2 cellular contexts compared by ENCODE assay signal in the genomic region with DNA sequence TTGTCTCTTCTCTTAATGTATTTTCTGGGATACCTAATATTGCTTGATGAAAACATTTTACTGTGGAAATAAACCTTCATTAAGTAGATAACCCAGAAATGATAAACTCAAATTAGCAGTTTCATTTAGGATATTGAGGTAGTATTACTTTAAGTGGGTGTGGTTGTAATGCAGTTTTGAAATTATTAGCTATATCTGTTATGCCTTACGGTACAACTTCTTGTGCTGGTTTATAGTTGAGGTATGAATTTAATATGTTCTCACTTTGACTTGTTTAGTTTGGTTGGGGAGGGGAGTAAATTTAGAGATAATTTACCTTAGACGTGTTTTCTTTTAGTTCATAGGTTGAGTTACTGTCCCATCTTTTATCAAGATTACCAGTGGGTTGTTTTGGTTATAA.
TF ChIP-seq lines count a peak whose summit lies in the region.

No MANE protein-coding gene starts in this region.

TF ChIP-seq in GM12891, 5 proteins besides CTCF, POLR2A, EP300 and RAD21:
- TF ChIP-seq PAX5 (IDR thresholded peaks at IDR 0.05; ENCODE audit: insufficient read depth, low read length, severe bottlenecking) (no peak), SPI1 (IDR thresholded peaks at IDR 0.05; ENCODE audit: low read depth, low read length) (no peak), POU2F2 (IDR thresholded peaks at IDR 0.05; ENCODE audit: low read depth, low read length) (no peak), POLR2AphosphoS5 (IDR thresholded peaks at IDR 0.05; ENCODE audit: low read depth, low read length) (no peak), TAF1 (IDR thresholded peaks at IDR 0.05; ENCODE audit: low read depth, low read length) (no peak)

TF ChIP-seq in HepG2, 621 proteins besides CTCF, POLR2A, EP300 and RAD21:
- TF ChIP-seq, protein P1, sequence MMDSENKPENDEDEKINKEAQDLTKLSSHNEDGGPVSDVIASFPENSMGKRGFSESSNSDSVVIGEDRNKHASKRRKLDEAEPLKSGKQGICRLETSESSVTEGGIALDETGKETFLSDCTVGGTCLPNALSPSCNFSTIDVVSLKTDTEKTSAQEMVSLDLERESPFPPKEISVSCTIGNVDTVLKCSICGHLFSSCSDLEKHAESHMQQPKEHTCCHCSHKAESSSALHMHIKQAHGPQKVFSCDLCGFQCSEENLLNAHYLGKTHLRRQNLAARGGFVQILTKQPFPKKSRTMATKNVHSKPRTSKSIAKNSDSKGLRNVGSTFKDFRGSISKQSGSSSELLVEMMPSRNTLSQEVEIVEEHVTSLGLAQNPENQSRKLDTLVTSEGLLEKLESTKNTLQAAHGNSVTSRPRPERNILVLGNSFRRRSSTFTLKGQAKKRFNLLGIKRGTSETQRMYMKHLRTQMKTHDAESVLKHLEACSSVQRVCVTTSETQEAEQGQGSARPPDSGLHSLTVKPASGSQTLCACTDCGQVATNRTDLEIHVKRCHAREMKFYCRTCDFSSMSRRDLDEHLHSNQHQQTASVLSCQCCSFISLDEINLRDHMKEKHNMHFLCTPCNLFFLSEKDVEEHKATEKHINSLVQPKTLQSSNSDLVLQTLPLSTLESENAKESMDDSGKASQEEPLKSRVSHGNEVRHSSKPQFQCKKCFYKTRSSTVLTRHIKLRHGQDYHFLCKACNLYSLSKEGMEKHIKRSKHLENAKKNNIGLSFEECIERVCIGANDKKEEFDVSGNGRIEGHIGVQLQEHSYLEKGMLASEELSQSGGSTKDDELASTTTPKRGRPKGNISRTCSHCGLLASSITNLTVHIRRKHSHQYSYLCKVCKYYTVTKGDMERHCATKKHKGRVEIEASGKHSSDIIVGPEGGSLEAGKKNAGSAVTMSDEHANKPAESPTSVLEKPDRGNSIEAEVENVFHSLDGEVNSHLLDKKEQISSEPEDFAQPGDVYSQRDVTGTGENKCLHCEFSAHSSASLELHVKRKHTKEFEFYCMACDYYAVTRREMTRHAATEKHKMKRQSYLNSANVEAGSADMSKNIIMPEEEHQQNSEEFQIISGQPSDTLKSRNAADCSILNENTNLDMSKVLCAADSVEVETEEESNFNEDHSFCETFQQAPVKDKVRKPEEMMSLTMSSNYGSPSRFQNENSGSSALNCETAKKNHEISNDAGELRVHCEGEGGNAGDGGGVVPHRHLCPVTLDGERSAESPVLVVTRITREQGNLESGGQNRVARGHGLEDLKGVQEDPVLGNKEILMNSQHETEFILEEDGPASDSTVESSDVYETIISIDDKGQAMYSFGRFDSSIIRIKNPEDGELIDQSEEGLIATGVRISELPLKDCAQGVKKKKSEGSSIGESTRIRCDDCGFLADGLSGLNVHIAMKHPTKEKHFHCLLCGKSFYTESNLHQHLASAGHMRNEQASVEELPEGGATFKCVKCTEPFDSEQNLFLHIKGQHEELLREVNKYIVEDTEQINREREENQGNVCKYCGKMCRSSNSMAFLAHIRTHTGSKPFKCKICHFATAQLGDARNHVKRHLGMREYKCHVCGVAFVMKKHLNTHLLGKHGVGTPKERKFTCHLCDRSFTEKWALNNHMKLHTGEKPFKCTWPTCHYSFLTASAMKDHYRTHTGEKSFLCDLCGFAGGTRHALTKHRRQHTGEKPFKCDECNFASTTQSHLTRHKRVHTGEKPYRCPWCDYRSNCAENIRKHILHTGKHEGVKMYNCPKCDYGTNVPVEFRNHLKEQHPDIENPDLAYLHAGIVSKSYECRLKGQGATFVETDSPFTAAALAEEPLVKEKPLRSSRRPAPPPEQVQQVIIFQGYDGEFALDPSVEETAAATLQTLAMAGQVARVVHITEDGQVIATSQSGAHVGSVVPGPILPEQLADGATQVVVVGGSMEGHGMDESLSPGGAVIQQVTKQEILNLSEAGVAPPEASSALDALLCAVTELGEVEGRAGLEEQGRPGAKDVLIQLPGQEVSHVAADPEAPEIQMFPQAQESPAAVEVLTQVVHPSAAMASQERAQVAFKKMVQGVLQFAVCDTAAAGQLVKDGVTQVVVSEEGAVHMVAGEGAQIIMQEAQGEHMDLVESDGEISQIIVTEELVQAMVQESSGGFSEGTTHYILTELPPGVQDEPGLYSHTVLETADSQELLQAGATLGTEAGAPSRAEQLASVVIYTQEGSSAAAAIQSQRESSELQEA (CRISPR knock-in tag; IDR thresholded peaks at IDR 0.05; ENCODE audit: not compliant biosample characterization), result no peak
- no peak for TF ChIP-seq HNRNPLL (IDR thresholded peaks at IDR 0.05; ENCODE audit: low read depth, low read length, poor library complexity, severe bottlenecking)
- TF ChIP-seq ZNF510 (CRISPR knock-in tag; IDR thresholded peaks at IDR 0.05; ENCODE audit: low read depth), result no peak
- TF ChIP-seq CREM (IDR thresholded peaks at IDR 0.05), result no peak
- TF ChIP-seq CREM (CRISPR knock-in tag; IDR thresholded peaks at IDR 0.05), result no peak
- TF ChIP-seq, protein P2, sequence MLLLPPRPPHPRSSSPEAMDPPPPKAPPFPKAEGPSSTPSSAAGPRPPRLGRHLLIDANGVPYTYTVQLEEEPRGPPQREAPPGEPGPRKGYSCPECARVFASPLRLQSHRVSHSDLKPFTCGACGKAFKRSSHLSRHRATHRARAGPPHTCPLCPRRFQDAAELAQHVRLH (CRISPR knock-in tag; IDR thresholded peaks at IDR 0.05; ENCODE audit: borderline replicate concordance, low read depth), result no peak
- TF ChIP-seq KLF11 (CRISPR knock-in tag; IDR thresholded peaks at IDR 0.05), result no peak
